ENCODE assay signal across 7 cellular contexts in the genomic region with DNA sequence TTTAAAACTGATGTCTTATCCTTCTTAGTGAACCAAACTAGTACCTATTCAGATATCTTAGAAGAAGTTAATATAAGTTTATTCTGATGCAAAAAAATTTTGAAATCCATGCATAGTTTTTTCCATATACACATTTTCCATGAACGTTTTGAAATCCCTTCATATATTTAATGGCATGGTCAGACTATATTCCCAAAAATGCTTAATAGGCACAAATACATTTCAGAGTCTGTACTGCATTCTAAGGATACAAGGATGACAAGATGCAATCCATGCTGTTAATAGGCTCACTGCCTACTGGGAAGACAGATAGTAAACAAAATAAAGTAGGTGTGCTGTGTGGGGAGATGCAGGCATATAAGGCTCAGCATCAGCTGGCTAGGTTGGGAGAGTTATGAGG.
"Had no signal": no experiment of that assay in that cellular context is flagged by ENCODE, and none has a peak within 500 bp of the region (broad histone marks: within the 10 kb centered on the region; RNA-seq: fewer than 3 reads in every experiment).

No MANE protein-coding gene starts in this region.

- H3K4me3 Mint-ChIP-seq: GM23338, H9 had no signal

- H3K4me3 ChIP-seq: GM23338 had no signal

- H3K4me2 ChIP-seq: GM23338 had no signal

- H3K9me3 Mint-ChIP-seq: GM23338, H9 had no signal

- FAIRE-seq: H1, H54, HTR-8/SVneo had no signal

- DNase-seq: H9, HCEC 1CT, KBM-7 had no signal

- ATAC-seq: GM23338 had no signal

- H3K27ac Mint-ChIP-seq: GM23338 had no signal
